Comparison of ENCODE assay signal across 8 cellular contexts in genomic region chr2:26035110-26035728, GRCh38. TPM values are rescaled to one million over a fixed set of nuclear protein-coding genes. Genes with fewer than 3 reads are reported as not detected.
A peak's percentile ranks its signal among the peaks of the same experiment; 100 is the strongest.
DNase-seq lines count a peak whose midpoint lies in the region; ATAC-seq and TF ChIP-seq lines count a peak whose summit lies in the region.

No MANE protein-coding gene starts in this region.

- H3K27me3 ChIP-seq in esophagus muscularis mucosa (no peaks in the 10 kb centered on the region), parathyroid adenoma (ENCODE audit: control insufficient read depth, insufficient read depth, low read length) (no peaks in the 10 kb centered on the region)

- TF ChIP-seq CTCF in GM12875 (IDR thresholded peaks at IDR 0.05; ENCODE audit: borderline replicate concordance, insufficient read depth, low read depth, low read length): no peak
- TF ChIP-seq CTCF in esophagus muscularis mucosa (IDR thresholded peaks at IDR 0.05): no peak
- no peak for TF ChIP-seq CTCF in parathyroid adenoma (IDR thresholded peaks at IDR 0.05)

- no peak overlapping the region for H3K9ac ChIP-seq in parathyroid adenoma

- DNase-seq in RPMI8226 (peak; percentile 36), esophagus muscularis mucosa (ENCODE audit: extremely low spot score) (no peak), NCI-H146 treated with DMSO at 0.1 percent for 48 hours (lab: John Stamatoyannopoulos, UW; ENCODE audit: unreplicated experiment) (no peak)

- intact Hi-C loops in esophagus muscularis mucosa (cut with DNase I): no loop called here

- peaks cover 52% of the 10 kb centered on the region for H3K79me2 ChIP-seq in parathyroid adenoma

- peak overlapping the region; percentile 77 for H3K4me2 ChIP-seq in parathyroid adenoma (ENCODE audit: low read length)

- H3K36me3 ChIP-seq in esophagus muscularis mucosa: peaks cover 0 to 4% (median 2%) of the 10 kb centered on the region in 4 donors
- no peaks in the 10 kb centered on the region for H3K36me3 ChIP-seq in parathyroid adenoma (ENCODE audit: control insufficient read depth, insufficient read depth, low read length)

- no peak for ATAC-seq in GM21423 (IDR thresholded peaks at IDR 0.05; ENCODE audit: unreplicated experiment)
- ATAC-seq in GM21390 (IDR thresholded peaks at IDR 0.05; ENCODE audit: unreplicated experiment): no peak
- ATAC-seq in GM19452 (IDR thresholded peaks at IDR 0.05; ENCODE audit: unreplicated experiment): no peak

- no peak for TF ChIP-seq EP300 in esophagus muscularis mucosa (IDR thresholded peaks at IDR 0.05)

- H3K9me3 ChIP-seq in esophagus muscularis mucosa: no peaks in the 10 kb centered on the region
- H3K9me3 ChIP-seq in parathyroid adenoma (ENCODE audit: control insufficient read depth, low read length): no peaks in the 10 kb centered on the region

- H3K4me1 ChIP-seq in esophagus muscularis mucosa (peaks cover 17 to 64% (median 53%) of the 10 kb centered on the region in 4 donors), parathyroid adenoma (peaks cover 7% of the 10 kb centered on the region)

- peak overlapping the region; percentile 94 to 99 (median 96) for H3K27ac ChIP-seq in esophagus muscularis mucosa (replicated peaks in 1 of 4)
- peak overlapping the region; percentile 96 for H3K27ac ChIP-seq in parathyroid adenoma

- peak overlapping the region; percentile 24 for H2AFZ ChIP-seq in parathyroid adenoma

- no peak for TF ChIP-seq POLR2A in esophagus muscularis mucosa (IDR thresholded peaks at IDR 0.05; ENCODE audit: low read depth)

- H3K4me3 ChIP-seq in GM12875 (ENCODE audit: low read depth, low read length) (peak overlapping the region; percentile 99), esophagus muscularis mucosa (peak overlapping the region; percentile 72 to 93 (median 84)), parathyroid adenoma (ENCODE audit: low read depth, low read length) (peak overlapping the region; percentile 93)

- WGBS in esophagus muscularis mucosa: 3% methylated on average over 11 of the region's 11 CpGs

RNA-seq across cellular contexts. Expression of gene RAB10, which starts 1.3 kb away (rescaled TPM):
- total RNA-seq in esophagus muscularis mucosa: 100 to 1,000 TPM in 2 of 4 donors, 10 to 100 TPM in 2; 91.0 to 106 (median 98.1) TPM

RNA-seq across cellular contexts. Expression of gene KIF3C, which starts 52.9 kb away (rescaled TPM):
- total RNA-seq in esophagus muscularis mucosa: 10 to 100 TPM in 2 of 4 donors, 1 to 10 TPM in 2; 6.6 to 14.3 (median 9.3) TPM
